ENCODE assay signal across 15 cellular contexts in genomic region chr3:113132571-113132996, GRCh38.
DNase-seq lines count a peak whose midpoint lies in the region; ATAC-seq, FAIRE-seq and TF ChIP-seq lines count a peak whose summit lies in the region.
"Had no signal": no experiment of that assay in that cellular context is flagged by ENCODE, and none has a peak within 500 bp of the region (broad histone marks: within the 10 kb centered on the region; RNA-seq: fewer than 3 reads in every experiment).

No MANE protein-coding gene starts in this region.

- no peaks in the 10 kb centered on the region for H3K27me3 ChIP-seq in astrocyte (ENCODE audit: insufficient read depth, low read length)
- H3K27me3 ChIP-seq: neutrophil had no signal

- no peak overlapping the region for H3K9ac ChIP-seq in astrocyte (ENCODE audit: low read length)

- H3K79me2 ChIP-seq in astrocyte (ENCODE audit: insufficient read depth, low read length), result no peaks in the 10 kb centered on the region

- no peaks in the 10 kb centered on the region for H3K9me3 Mint-ChIP-seq in astrocyte (ENCODE audit: unreplicated experiment)
- H3K9me3 Mint-ChIP-seq: activated CD4-positive, alpha-beta memory T cell treated with anti-CD3 and anti-CD28 coated beads for 36 hours had no signal

- no peaks in the 10 kb centered on the region for H3K36me3 ChIP-seq in HEK293 (ENCODE audit: control insufficient read depth in 2 of 2, insufficient read depth in 1 of 2, low read length in 2 of 2)
- no peaks in the 10 kb centered on the region for H3K36me3 ChIP-seq in astrocyte (ENCODE audit: insufficient read depth, low read length)
- H3K36me3 ChIP-seq: neutrophil, thoracic aorta had no signal

- no peak overlapping the region for H2AFZ ChIP-seq in astrocyte (ENCODE audit: low read depth, low read length)

- CTCF ChIA-PET in HEK293 (lab: Yijun Ruan, JAX), result no interaction called here

- H3K4me2 ChIP-seq in astrocyte (ENCODE audit: low read length), result no peak overlapping the region

- no peak overlapping the region for H3K4me3 Mint-ChIP-seq in astrocyte (ENCODE audit: unreplicated experiment)
- H3K4me3 Mint-ChIP-seq: activated CD4-positive, alpha-beta memory T cell treated with anti-CD3 and anti-CD28 coated beads for 36 hours had no signal

- H3K4me3 ChIP-seq in HEK293 (ENCODE audit: low read depth, low read length) (no peak overlapping the region), astrocyte (ENCODE audit: insufficient read depth, low read depth, low read length) (no peak overlapping the region), coronary artery (no peak overlapping the region)
- H3K4me3 ChIP-seq: thoracic aorta had no signal

- H3K4me1 ChIP-seq in HEK293 (ENCODE audit: control insufficient read depth, insufficient read depth, low read length), result peaks cover 4% of the 10 kb centered on the region; the same call in 1 of the 2 replicates
- peaks cover 4% of the 10 kb centered on the region for H3K4me1 ChIP-seq in astrocyte (ENCODE audit: insufficient read depth, low read length)

- ATAC-seq in stimulated activated naive CD8-positive, alpha-beta T cell treated with anti-CD3 and anti-CD28 coated beads, Interleukin-15, Interleukin-2, amounts not matched to agents 100 U/mL and 50 U/mL, for 24 hours, result no peak

- no peaks in the 10 kb centered on the region for H4K20me1 ChIP-seq in astrocyte (ENCODE audit: insufficient read depth, low read length)

- peak; percentile 44 for DNase-seq in AG08396 (ENCODE audit: low spot score)
- DNase-seq in astrocyte (ENCODE audit: low read depth), result peak; percentile 94
- peak; percentile 59 for DNase-seq in islet precursor cell
- DNase-seq in coronary artery (ENCODE audit: low spot score), result no peak
- DNase-seq in stimulated activated naive CD8-positive, alpha-beta T cell treated with anti-CD3 and anti-CD28 coated beads, Interleukin-15, Interleukin-2, amounts not matched to agents 100 U/mL and 50 U/mL, for 24 hours, result no peak
- DNase-seq in activated CD8-positive, alpha-beta memory T cell treated with anti-CD3 and anti-CD28 coated beads, Interleukin-2, amount 50 U/mL, for 4 hours, result no peak
- DNase-seq in inferior parietal cortex (ENCODE audit: extremely low spot score), result no peak
- DNase-seq: activated CD4-positive, alpha-beta memory T cell treated with anti-CD3 and anti-CD28 coated beads for 36 hours; activated gamma-delta T cell treated with Interleukin-2 at 50 U/mL for 16 hours; NCI-H1694; NCI-H774; stimulated activated CD4-positive, alpha-beta T cell treated with anti-CD3 and anti-CD28 coated beads, Interleukin-12 subunit alpha, Interleukin-12 subunit beta, amount 100 ng/mL, for 4 hours had no signal

- H3K36me3 Mint-ChIP-seq in astrocyte (ENCODE audit: low read depth, unreplicated experiment), result no peaks in the 10 kb centered on the region
- H3K36me3 Mint-ChIP-seq: activated CD4-positive, alpha-beta memory T cell treated with anti-CD3 and anti-CD28 coated beads for 36 hours had no signal

- H3K9me3 ChIP-seq in HEK293 (ENCODE audit: control insufficient read depth, insufficient read depth, low read depth, low read length) (no peaks in the 10 kb centered on the region), astrocyte (ENCODE audit: insufficient read depth, low read depth, low read length) (no peaks in the 10 kb centered on the region)
- H3K9me3 ChIP-seq: neutrophil, thoracic aorta had no signal

- no peak overlapping the region for H3K27ac Mint-ChIP-seq in astrocyte (ENCODE audit: unreplicated experiment)
- H3K27ac Mint-ChIP-seq: activated CD4-positive, alpha-beta memory T cell treated with anti-CD3 and anti-CD28 coated beads for 36 hours had no signal

- POLR2A ChIA-PET in HEK293 (lab: Yijun Ruan, JAX), result no interaction called here

- TF ChIP-seq CTCF in HEK293 (tag by site-specific recombination; IDR thresholded peaks at IDR 0.05) (no peak), astrocyte (IDR thresholded peaks at IDR 0.05; ENCODE audit: insufficient read depth, low read depth, low read length) (no peak), coronary artery (IDR thresholded peaks at IDR 0.05) (no peak)

- no peak overlapping the region for H3K27ac ChIP-seq in HEK293 (ENCODE audit: extremely low read depth, low read depth, low read length)
- H3K27ac ChIP-seq in astrocyte (ENCODE audit: low read depth, low read length), result no peak overlapping the region
- no peak overlapping the region for H3K27ac ChIP-seq in coronary artery
- H3K27ac ChIP-seq: neutrophil, thoracic aorta had no signal

- H3K27me3 Mint-ChIP-seq in astrocyte (ENCODE audit: low read depth, unreplicated experiment), result no peaks in the 10 kb centered on the region
- H3K27me3 Mint-ChIP-seq: activated CD4-positive, alpha-beta memory T cell treated with anti-CD3 and anti-CD28 coated beads for 36 hours had no signal

- FAIRE-seq in astrocyte (lab: Jason Lieb, UNC), result peak; percentile 64

- H3K4me1 Mint-ChIP-seq in astrocyte (ENCODE audit: low read depth, unreplicated experiment), result peaks cover 23% of the 10 kb centered on the region

TF ChIP-seq in HEK293, 187 proteins besides CTCF, POLR2A, EP300 and RAD21:
- TF ChIP-seq TRIM28 (IDR thresholded peaks at IDR 0.05; ENCODE audit: borderline replicate concordance, low read length) (peak; percentile 86), GLI4 (tag by site-specific recombination; IDR thresholded peaks at IDR 0.05) (no peak), ZNF175 (tag by site-specific recombination; IDR thresholded peaks at IDR 0.05) (no peak), ZNF677 (tag by site-specific recombination; IDR thresholded peaks at IDR 0.05) (no peak)
TF ChIP-seq in HEK293: peak in this region for 1.

Comparison
In these comparisons a context has a peak if more than half of its experiments do, and no peak if none do; other contexts are left out.
1. DNase-seq: peak in AG08396 (single experiment), astrocyte (single experiment) and islet precursor cell (single experiment); none in coronary artery (single experiment), stimulated activated naive CD8-positive, alpha-beta T cell treated with anti-CD3 and anti-CD28 coated beads, Interleukin-15, Interleukin-2, amounts not matched to agents 100 U/mL and 50 U/mL, for 24 hours (single experiment), activated CD8-positive, alpha-beta memory T cell treated with anti-CD3 and anti-CD28 coated beads, Interleukin-2, amount 50 U/mL, for 4 hours (single experiment) and inferior parietal cortex (single experiment).